32 cellular contexts compared by ENCODE assay signal in the genomic region with DNA sequence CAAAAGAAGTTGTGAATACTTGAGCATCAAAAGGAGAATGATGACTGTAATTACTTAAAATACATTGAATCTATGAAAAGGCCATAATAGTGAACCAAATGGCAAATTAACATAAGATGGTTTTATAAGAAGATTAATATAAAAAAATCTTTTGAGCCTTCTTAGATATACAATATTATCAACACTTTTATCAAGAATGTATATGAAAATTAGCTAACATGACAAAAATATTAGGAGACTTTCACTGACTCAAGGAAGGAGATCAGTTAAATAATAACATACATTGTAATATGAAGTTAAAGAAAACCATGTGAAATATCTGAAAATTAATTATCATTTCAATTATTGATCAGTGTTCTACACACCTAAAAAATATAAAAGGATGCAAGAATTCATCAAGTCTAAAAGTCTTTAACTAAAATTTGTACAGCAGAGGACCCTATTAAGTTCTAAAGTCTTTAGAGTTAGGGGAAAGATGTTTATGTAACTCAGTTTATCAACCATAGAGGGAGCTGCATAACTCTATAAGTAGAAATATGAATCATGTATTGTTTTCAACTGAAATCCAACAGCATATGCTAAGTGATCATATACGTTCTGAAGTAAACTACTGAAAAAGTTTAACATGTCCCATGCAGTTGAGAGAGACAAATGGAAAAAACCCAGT.
DNase-seq lines count a peak whose midpoint lies in the region; ATAC-seq, FAIRE-seq and TF ChIP-seq lines count a peak whose summit lies in the region.
"Had no signal": no experiment of that assay in that cellular context is flagged by ENCODE, and none has a peak within 500 bp of the region (broad histone marks: within the 10 kb centered on the region; RNA-seq: fewer than 3 reads in every experiment).

No MANE protein-coding gene starts in this region.

- H3K4me1 ChIP-seq in HUES6 (ENCODE audit: control insufficient read depth, insufficient read depth, low read length), result no peaks in the 10 kb centered on the region
- H3K4me1 ChIP-seq in foreskin keratinocyte, result no peaks in the 10 kb centered on the region
- H3K4me1 ChIP-seq: ascending aorta, parathyroid adenoma, right atrium auricular region, testis had no signal

- H3K36me3 ChIP-seq in HUES6 (ENCODE audit: control insufficient read depth, insufficient read depth, low read length), result no peaks in the 10 kb centered on the region
- H3K36me3 ChIP-seq: ascending aorta, right atrium auricular region had no signal

- H3K9ac ChIP-seq in HUES6 (ENCODE audit: low read length), result no peak overlapping the region
- H3K9ac ChIP-seq: parathyroid adenoma had no signal

- no peak overlapping the region for H3K4me3 ChIP-seq in HUES6 (ENCODE audit: low read depth, low read length)
- H3K4me3 ChIP-seq: A549, ascending aorta, right atrium auricular region, testis had no signal

- peaks cover 10% of the 10 kb centered on the region; the same call in 1 of the 2 replicates for H3K9me3 ChIP-seq in HUES6 (ENCODE audit: control insufficient read depth, insufficient read depth, low read depth, low read length)
- H3K9me3 ChIP-seq: testis had no signal

- ATAC-seq in foreskin keratinocyte (peak; percentile 48), GM21737 (IDR thresholded peaks at IDR 0.05; ENCODE audit: unreplicated experiment) (no peak)
- no peak for ATAC-seq in stimulated activated naive CD8-positive, alpha-beta T cell treated with anti-CD3 and anti-CD28 coated beads, Interleukin-15, Interleukin-2, amounts not matched to agents 100 U/mL and 50 U/mL, for 24 hours
- ATAC-seq: A549 had no signal

- no peaks in the 10 kb centered on the region for H3K27me3 ChIP-seq in HUES6 (ENCODE audit: control insufficient read depth, insufficient read depth, low read length)
- no peaks in the 10 kb centered on the region for H3K27me3 ChIP-seq in foreskin keratinocyte
- H3K27me3 ChIP-seq: ascending aorta, right atrium auricular region, testis had no signal

- peak; percentile 57 for TF ChIP-seq CTCF in foreskin keratinocyte (conservative IDR thresholded peaks at IDR 0.05)

- DNase-seq in amniotic epithelial cell (ENCODE audit: low read depth), result peak; percentile 2
- DNase-seq in foreskin keratinocyte, result peak; percentile 10 to 29
- no peak for DNase-seq in NCI-H1436 treated with DMSO at 0.1 percent for 48 hours (lab: John Stamatoyannopoulos, UW)
- DNase-seq in stimulated activated naive CD8-positive, alpha-beta T cell treated with anti-CD3 and anti-CD28 coated beads, Interleukin-15, Interleukin-2, amounts not matched to agents 100 U/mL and 50 U/mL, for 24 hours, result no peak
- no peak for DNase-seq in NCI-H2171 (lab: John Stamatoyannopoulos, UW)
- DNase-seq: activated CD4-positive, alpha-beta T cell treated with anti-CD3 and anti-CD28 coated beads, Interleukin-2, amount 10 ng/mL, durations not matched to agents 7 days and 5 days; activated gamma-delta T cell treated with Interleukin-2 at 50 U/mL for 16 hours; activated naive CD8-positive, alpha-beta T cell treated with anti-CD3 and anti-CD28 coated beads, Interleukin-2, amount 10 ng/mL, durations not matched to agents 7 days and 5 days; activated T-cell treated with anti-CD3 and anti-CD28 coated beads, Interleukin-2, amount 50 U/mL, for 24 hours; AML-193; CD4-positive, CD25-positive, alpha-beta regulatory T cell; DND-41; hypothalamus; MM.1S; NCI-H1417 treated with DMSO at 0.1 percent for 48 hours; NCI-H2081; SHP77 treated with DMSO at 0.1 percent for 48 hours; small intestine; testis had no signal

- peak; percentile 6 for FAIRE-seq in A204.1 (lab: Jason Lieb, UNC)
- FAIRE-seq: A549, GM18507, GM19239, H54, RCC 7860, small intestine had no signal

- H3K27ac ChIP-seq in HUES6 (ENCODE audit: low read depth, low read length) (peak overlapping the region; percentile 86; the same call in 1 of the 2 replicates), foreskin keratinocyte (no peak overlapping the region)
- H3K27ac ChIP-seq: ascending aorta, HL-60, parathyroid adenoma, right atrium auricular region, testis, VCaP had no signal

Comparison
In these comparisons a context has a peak if more than half of its experiments do, and no peak if none do; other contexts are left out.
1. DNase-seq: peak in amniotic epithelial cell (single experiment) and foreskin keratinocyte (2 of 2); none in NCI-H1436 treated with DMSO at 0.1 percent for 48 hours (single experiment), stimulated activated naive CD8-positive, alpha-beta T cell treated with anti-CD3 and anti-CD28 coated beads, Interleukin-15, Interleukin-2, amounts not matched to agents 100 U/mL and 50 U/mL, for 24 hours (single experiment) and NCI-H2171 (single experiment).